Comparison of ENCODE assay signal across 1 cellular context in the genomic region with DNA sequence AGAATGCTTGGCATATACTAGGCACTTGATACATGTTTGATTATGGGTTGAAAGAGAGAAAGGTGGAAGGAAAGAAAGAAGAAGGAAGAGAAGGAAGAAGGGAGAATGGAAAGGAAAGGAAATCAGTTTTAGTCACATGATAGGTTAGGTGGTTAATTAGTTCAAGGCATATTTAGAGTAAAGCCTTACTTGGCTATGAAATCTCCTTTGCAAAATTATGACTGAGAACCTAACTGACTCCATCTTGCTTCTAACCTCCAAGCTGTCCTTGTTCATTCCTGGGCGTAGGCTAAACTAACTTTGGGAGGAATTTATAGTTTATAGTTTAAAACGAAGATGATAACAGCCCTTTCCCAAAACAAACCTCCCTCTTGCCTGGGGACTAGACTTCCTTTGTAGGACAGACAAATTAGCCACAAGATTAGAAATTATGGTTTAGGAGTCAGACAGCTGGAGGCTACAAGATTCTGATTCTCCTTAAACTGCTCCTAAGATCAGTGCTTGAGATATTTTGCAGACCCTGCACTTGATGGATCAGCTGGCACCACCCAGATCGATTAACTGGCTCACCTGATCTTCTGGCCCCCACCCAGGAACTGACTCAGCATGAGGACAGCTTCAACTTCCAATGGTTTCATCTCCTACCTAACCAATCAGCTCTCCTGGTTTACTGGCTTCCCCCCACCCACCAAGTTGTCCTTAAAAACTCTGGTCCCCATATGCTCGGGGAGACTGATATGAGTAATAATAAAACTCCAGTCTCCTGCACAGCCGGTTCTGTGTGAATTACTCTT.
TF ChIP-seq lines count a peak whose summit lies in the region.

No MANE protein-coding gene starts in this region.

TF ChIP-seq in endothelial cell of umbilical vein, 7 proteins besides CTCF, POLR2A, EP300 and RAD21 (continued from another document):
- TF ChIP-seq MYC (IDR thresholded peaks at IDR 0.05; ENCODE audit: low read depth, low read length), result no peak
- no peak for TF ChIP-seq JUN (IDR thresholded peaks at IDR 0.05; ENCODE audit: borderline replicate concordance, insufficient read depth, insufficient read length, low read depth)
- TF ChIP-seq, protein P1, sequence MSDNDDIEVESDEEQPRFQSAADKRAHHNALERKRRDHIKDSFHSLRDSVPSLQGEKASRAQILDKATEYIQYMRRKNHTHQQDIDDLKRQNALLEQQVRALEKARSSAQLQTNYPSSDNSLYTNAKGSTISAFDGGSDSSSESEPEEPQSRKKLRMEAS (IDR thresholded peaks at IDR 0.05; ENCODE audit: insufficient read depth, insufficient read length), result no peak
- no peak for TF ChIP-seq FOS (IDR thresholded peaks at IDR 0.05; ENCODE audit: borderline replicate concordance, insufficient read depth, low read length)
- no peak for TF ChIP-seq GATA2 (IDR thresholded peaks at IDR 0.05; ENCODE audit: insufficient read depth, insufficient read length, low read depth, low read length)
- no peak for TF ChIP-seq POLR2AphosphoS5 (IDR thresholded peaks at IDR 0.05; ENCODE audit: insufficient read depth, low read depth, low read length)
